In the genomic region with DNA sequence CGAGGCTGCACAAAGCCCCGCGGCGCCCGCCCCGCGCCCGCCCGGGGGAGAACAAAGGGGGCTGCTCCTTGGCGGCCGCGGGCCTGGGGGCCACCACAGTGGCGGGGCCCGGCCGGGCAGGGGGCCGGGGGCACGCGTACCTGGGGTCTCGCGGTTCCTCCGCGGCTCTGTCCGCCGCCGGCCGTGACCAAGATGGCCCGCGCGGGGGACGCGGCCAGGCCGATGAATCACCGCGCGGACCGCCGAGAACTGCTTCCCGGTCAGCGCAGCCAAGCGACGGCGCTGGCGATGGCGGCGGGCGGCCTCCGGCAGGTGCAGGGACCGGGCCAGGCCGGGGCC, we compare ENCODE assay signal across 2 cellular contexts.
TF ChIP-seq lines count a peak whose summit lies in the region.

A gene (minus strand): TSS at position 330 of the 339 bp plus-strand sequence. CDS start 677 bp downstream, outside the sequence.

TF ChIP-seq in A549, 52 proteins besides CTCF, POLR2A, EP300 and RAD21 (continued from another document):
- TF ChIP-seq CHD2 (IDR thresholded peaks at IDR 0.05; ENCODE audit: low read length, partially characterized antibody) = no peak

TF ChIP-seq in GM12878, 131 proteins besides CTCF, POLR2A, EP300 and RAD21 (continued from another document):
- TF ChIP-seq, protein P1, sequence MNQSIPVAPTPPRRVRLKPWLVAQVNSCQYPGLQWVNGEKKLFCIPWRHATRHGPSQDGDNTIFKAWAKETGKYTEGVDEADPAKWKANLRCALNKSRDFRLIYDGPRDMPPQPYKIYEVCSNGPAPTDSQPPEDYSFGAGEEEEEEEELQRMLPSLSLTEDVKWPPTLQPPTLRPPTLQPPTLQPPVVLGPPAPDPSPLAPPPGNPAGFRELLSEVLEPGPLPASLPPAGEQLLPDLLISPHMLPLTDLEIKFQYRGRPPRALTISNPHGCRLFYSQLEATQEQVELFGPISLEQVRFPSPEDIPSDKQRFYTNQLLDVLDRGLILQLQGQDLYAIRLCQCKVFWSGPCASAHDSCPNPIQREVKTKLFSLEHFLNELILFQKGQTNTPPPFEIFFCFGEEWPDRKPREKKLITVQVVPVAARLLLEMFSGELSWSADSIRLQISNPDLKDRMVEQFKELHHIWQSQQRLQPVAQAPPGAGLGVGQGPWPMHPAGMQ (IDR thresholded peaks at IDR 0.05; ENCODE audit: borderline replicate concordance) = no peak
- TF ChIP-seq SMARCA5 (IDR thresholded peaks at IDR 0.05) = no peak
- peak; percentile 79 for TF ChIP-seq YY1 (IDR thresholded peaks at IDR 0.05; ENCODE audit: low read depth, low read length)
